In genomic region chr5:149988126-149988525, GRCh38 we compare ENCODE assay signal across 14 cellular contexts. TPM values are rescaled to one million over a fixed set of nuclear protein-coding genes. Genes with fewer than 3 reads are reported as not detected.
DNase-seq lines count a peak whose midpoint lies in the region; ATAC-seq, FAIRE-seq and TF ChIP-seq lines count a peak whose summit lies in the region.
"Had no signal": no experiment of that assay in that cellular context is flagged by ENCODE, and none has a peak within 500 bp of the region (broad histone marks: within the 10 kb centered on the region; RNA-seq: fewer than 3 reads in every experiment).

No MANE protein-coding gene starts in this region.

- H2AFZ ChIP-seq in hepatocyte: no peak overlapping the region
- H2AFZ ChIP-seq: GM23338 had no signal

- H3K9me3 ChIP-seq in A549 (no peaks in the 10 kb centered on the region), A673 (ENCODE audit: low read depth, low read length, poor library complexity, severe bottlenecking) (no peaks in the 10 kb centered on the region), hepatocyte (ENCODE audit: low read depth) (no peaks in the 10 kb centered on the region)
- H3K9me3 ChIP-seq: BLaER1 treated with 17β-estradiol and CSF1 and Interleukin-3, amounts not matched to agents 10 nM and 100 nM had no signal

- TF ChIP-seq CTCF in A549 (IDR thresholded peaks at IDR 0.05): no peak
- no peak for TF ChIP-seq CTCF in A673 (conservative IDR thresholded peaks at IDR 0.05; ENCODE audit: low read depth, low read length)
- no peak for TF ChIP-seq CTCF in NB4 (IDR thresholded peaks at IDR 0.05; ENCODE audit: low read depth, low read length)
- TF ChIP-seq CTCF in hepatocyte (IDR thresholded peaks at IDR 0.05; ENCODE audit: poor library complexity): no peak

- WGBS in A549 (ENCODE audit: missing lambda C conversion rate): 90% methylated on average over 5 of the region's 5 CpGs
- WGBS in hepatocyte (ENCODE audit: low lambda C conversion rate, missing lambda C conversion rate): 76% methylated on average over 5 of the region's 5 CpGs

- no peak for TF ChIP-seq POLR2A in A549 (IDR thresholded peaks at IDR 0.05; ENCODE audit: low read length)
- no peak for TF ChIP-seq POLR2A in NB4 (IDR thresholded peaks at IDR 0.05; ENCODE audit: extremely low read depth, insufficient read length)

- H3K79me2 ChIP-seq in hepatocyte: no peaks in the 10 kb centered on the region

- no peaks in the 10 kb centered on the region for H3K9me2 ChIP-seq in hepatocyte (replicated peaks; ENCODE audit: insufficient read depth)

- TF ChIP-seq RAD21 in A549 (conservative IDR thresholded peaks at IDR 0.05 in 1 of 2, IDR thresholded peaks at IDR 0.05 in 1 of 2): no peak

- FAIRE-seq in A549 (lab: Jason Lieb, UNC): no peak

- no peak overlapping the region for H3K4me2 ChIP-seq in A549
- H3K4me2 ChIP-seq in hepatocyte: no peak overlapping the region
- H3K4me2 ChIP-seq: BLaER1 treated with 17β-estradiol and CSF1 and Interleukin-3, amounts not matched to agents 10 nM and 100 nM; GM23338 had no signal

- H3K4me1 ChIP-seq in A549 (no peaks in the 10 kb centered on the region), A673 (ENCODE audit: insufficient read depth, low read length, poor library complexity, severe bottlenecking) (peaks cover 31% of the 10 kb centered on the region), hepatocyte (ENCODE audit: insufficient read depth) (peaks cover 5% of the 10 kb centered on the region)
- H3K4me1 ChIP-seq: BLaER1 treated with 17β-estradiol and CSF1 and Interleukin-3, amounts not matched to agents 10 nM and 100 nM had no signal

- CTCF ChIA-PET in A549 (lab: Yijun Ruan, JAX): interaction anchor here (1.2 to 11.0 kb wide), 5 partner anchors 9 to 154 kb away, joined by 4 to 70 read pairs (median 20); partner anchors contain the start of gene SLC26A2
- CTCF ChIA-PET in A673 (lab: Charles Lee): no interaction called here

- BruUV-seq in A673 (replicated peaks; lab: Mats Ljungman, UMichigan): no TSS peak

- TF ChIP-seq EP300 in A549 (IDR thresholded peaks at IDR 0.05): no peak

- no peak for ATAC-seq in A549
- no peak for ATAC-seq in HG02588 (IDR thresholded peaks at IDR 0.05; ENCODE audit: unreplicated experiment)
- ATAC-seq: GM23338 had no signal

- H4K20me1 ChIP-seq in hepatocyte (ENCODE audit: insufficient read depth, poor library complexity, severe bottlenecking): no peaks in the 10 kb centered on the region
- H4K20me1 ChIP-seq: BLaER1 treated with 17β-estradiol and CSF1 and Interleukin-3, amounts not matched to agents 10 nM and 100 nM had no signal

- POLR2A ChIA-PET in A549 (lab: Yijun Ruan, JAX): no interaction called here
- POLR2A ChIA-PET in A673 (lab: Charles Lee; ENCODE audit: low non-redundant PET): no interaction called here

- H3K27ac ChIP-seq in A549: no peak overlapping the region
- H3K27ac ChIP-seq in A673 (ENCODE audit: low read depth, low read length, poor library complexity, severe bottlenecking): peak overlapping the region; percentile 17
- H3K27ac ChIP-seq in hepatocyte: peak overlapping the region; percentile 33
- H3K27ac ChIP-seq: BLaER1 treated with 17β-estradiol and CSF1 and Interleukin-3, amounts not matched to agents 10 nM and 100 nM had no signal

- intact Hi-C loops in A673 (cut with micrococcal nuclease; ENCODE audit: unreplicated experiment): no loop called here

- DNase-seq in A549 (ENCODE audit: low read depth in 1 of 2, low spot score in 1 of 2): no peak
- DNase-seq in A673 (ENCODE audit: low spot score): no peak
- peak; percentile 18 for DNase-seq in NB4 (ENCODE audit: low read depth)
- DNase-seq in hepatocyte (ENCODE audit: low spot score): no peak
- no peak for DNase-seq in pons (ENCODE audit: low spot score)
- DNase-seq in iPS-NIHi11 (ENCODE audit: low spot score): no peak
- DNase-seq: Calu3; CD4-positive, CD25-positive, alpha-beta regulatory T cell; DMS79; H7 had no signal

- H3K4me3 ChIP-seq in A549 (no peak overlapping the region), A673 (ENCODE audit: low read depth, low read length, poor library complexity, severe bottlenecking) (no peak overlapping the region), NB4 (ENCODE audit: low read depth, low read length) (no peak overlapping the region), hepatocyte (no peak overlapping the region)
- H3K4me3 ChIP-seq: BLaER1 treated with 17β-estradiol and CSF1 and Interleukin-3, amounts not matched to agents 10 nM and 100 nM; GM23338 had no signal

- H3K27me3 ChIP-seq in A673 (replicated peaks; ENCODE audit: insufficient read depth, low read depth, low read length, poor library complexity) (no peaks in the 10 kb centered on the region), hepatocyte (no peaks in the 10 kb centered on the region)
- H3K27me3 ChIP-seq: BLaER1 treated with 17β-estradiol and CSF1 and Interleukin-3, amounts not matched to agents 10 nM and 100 nM had no signal

- H3K36me3 ChIP-seq in A673 (ENCODE audit: insufficient read depth, low read length, poor library complexity, severe bottlenecking): peaks cover 37% of the 10 kb centered on the region
- H3K36me3 ChIP-seq in hepatocyte (replicated peaks; ENCODE audit: insufficient read depth, low read depth): no peaks in the 10 kb centered on the region

TF ChIP-seq in A549, 52 proteins besides CTCF, POLR2A, EP300 and RAD21:
- TF ChIP-seq CEBPB (IDR thresholded peaks at IDR 0.05): peak; percentile 28 to 58; a peak in 3 of 4 replicates
- TF ChIP-seq CBX2 (IDR thresholded peaks at IDR 0.05; ENCODE audit: borderline replicate concordance, low read depth): no peak
TF ChIP-seq in A549: peak in this region for 1.

RNA-seq across cellular contexts. Expression of gene TIGD6, which starts 12.3 kb away (rescaled TPM):
- polyA plus RNA-seq in A549 (2011; rRNA removed) (7.3 and 8.4 TPM in 2 replicates), A549 (2017; fragmentation: RNase III; extraction: RNeasy Plus Mini Kit Qiagen cat#74134 plus additional on column Dnase treatment) (4.2 to 4.4 TPM (median 4.3 TPM) in 3 replicates), hepatocyte (4.5 and 4.6 TPM in 2 replicates)
- polyA plus RNA-seq in A549 (2012; cell fraction: cytosol; rRNA removed): 3.7 and 4.2 TPM in 2 replicates
- 2.9 and 4.2 TPM in 2 replicates for polyA plus RNA-seq in A549 (2012; cell fraction: nucleus; rRNA removed)
- polyA minus RNA-seq in A549 (2011; rRNA and poly(A)+ RNA removed): 12.1 and 17.4 TPM in 2 replicates
- total RNA-seq in A673 (2021) (7.3 and 7.5 TPM in 2 replicates), hepatocyte (4.6 and 5.0 TPM in 2 replicates)

RNA-seq across cellular contexts. Expression of gene HMGXB3, which starts 12.4 kb away (rescaled TPM):
- polyA plus RNA-seq in A549 (2011; rRNA removed) (34.1 and 37.2 TPM in 2 replicates), A549 (2017; fragmentation: RNase III; extraction: RNeasy Plus Mini Kit Qiagen cat#74134 plus additional on column Dnase treatment) (19.6 to 20.5 TPM (median 19.9 TPM) in 3 replicates), hepatocyte (23.4 and 24.6 TPM in 2 replicates)
- polyA plus RNA-seq in A549 (2012; cell fraction: cytosol; rRNA removed): 21.0 and 25.8 TPM in 2 replicates
- 58.1 and 65.6 TPM in 2 replicates for polyA plus RNA-seq in A549 (2012; cell fraction: nucleus; rRNA removed)
- 54.1 and 55.3 TPM in 2 replicates for polyA minus RNA-seq in A549 (2011; rRNA and poly(A)+ RNA removed)
- total RNA-seq in A673 (2021) (52.6 and 55.6 TPM in 2 replicates), hepatocyte (32.8 and 47.5 TPM in 2 replicates)

RNA-seq across cellular contexts. Expression of gene SLC26A2, which starts 27.6 kb away (rescaled TPM):
- 23.2 and 31.9 TPM in 2 replicates for polyA plus RNA-seq in A549 (2011; rRNA removed)
- 5.2 and 6.7 TPM in 2 replicates for polyA plus RNA-seq in A549 (2012; cell fraction: cytosol; rRNA removed)
- 6.1 and 12.5 TPM in 2 replicates for polyA plus RNA-seq in A549 (2012; cell fraction: nucleus; rRNA removed)
- polyA plus RNA-seq in A549 (2017; fragmentation: RNase III; extraction: RNeasy Plus Mini Kit Qiagen cat#74134 plus additional on column Dnase treatment): 28.4 to 33.5 TPM (median 32.2 TPM) in 3 replicates
- polyA minus RNA-seq in A549 (2011; rRNA and poly(A)+ RNA removed): 49.3 and 53.2 TPM in 2 replicates
- total RNA-seq in A673 (2021): 83.0 and 96.6 TPM in 2 replicates
- 160 TPM in 2 replicates for total RNA-seq in hepatocyte
- polyA plus RNA-seq in hepatocyte: 33.7 and 45.7 TPM in 2 replicates

RNA-seq across cellular contexts. Expression of gene PDE6A, which starts 43.5 kb away (rescaled TPM):
- polyA plus RNA-seq in A549 (2011; rRNA removed) (0.30 and 0.35 TPM in 2 replicates), A549 (2017; fragmentation: RNase III; extraction: RNeasy Plus Mini Kit Qiagen cat#74134 plus additional on column Dnase treatment) (0.20 to 0.30 TPM (median 0.28 TPM) in 3 replicates), hepatocyte (3.7 and 3.9 TPM in 2 replicates)
- 0.15 and 0.23 TPM in 2 replicates for polyA plus RNA-seq in A549 (2012; cell fraction: cytosol; rRNA removed)
- polyA plus RNA-seq in A549 (2012; cell fraction: nucleus; rRNA removed): 0.47 and 0.60 TPM in 2 replicates
- 0.39 and 0.41 TPM in 2 replicates for polyA minus RNA-seq in A549 (2011; rRNA and poly(A)+ RNA removed)
- total RNA-seq in A673 (2021) (0.39 and 0.49 TPM in 2 replicates), hepatocyte (3.6 and 4.6 TPM in 2 replicates)
- total RNA-seq: Calu3; CD4-positive, CD25-positive, alpha-beta regulatory T cell; G401; GM23338; H7 had no signal
- polyA plus RNA-seq: CD4-positive, CD25-positive, alpha-beta regulatory T cell had no signal

Comparison
In these comparisons a context has a peak if more than half of its experiments do, and no peak if none do; other contexts are left out.
1. H3K27ac ChIP-seq: peak in A673 (single experiment) and hepatocyte (single experiment); none in A549 (0 of 2).